7 cellular contexts compared by ENCODE assay signal in the genomic region with DNA sequence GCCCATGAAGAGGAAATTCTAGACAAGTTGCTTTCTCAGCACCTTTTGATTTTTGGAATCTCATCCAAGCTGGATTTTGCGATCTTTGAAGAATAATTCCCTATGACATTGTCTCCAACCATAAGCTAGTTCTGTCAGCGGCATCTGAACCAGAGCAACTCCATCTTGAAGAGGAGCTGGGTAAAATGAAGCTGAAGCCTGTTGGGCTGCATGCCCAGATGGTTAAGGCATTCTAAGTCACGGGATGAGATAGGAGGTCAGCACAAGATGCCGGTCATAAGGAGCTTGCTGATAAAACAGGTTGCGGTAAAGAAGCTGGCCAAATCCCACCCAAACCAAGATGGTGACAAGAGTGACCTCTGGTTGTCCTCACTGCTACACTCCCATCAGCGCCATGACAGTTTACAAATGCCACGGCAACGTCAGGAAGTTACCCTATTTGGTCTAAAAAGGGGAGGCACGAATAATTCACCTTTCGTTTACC. TPM values are rescaled to one million over a fixed set of nuclear protein-coding genes. Genes with fewer than 3 reads are reported as not detected.
DNase-seq lines count a peak whose midpoint lies in the region; ATAC-seq lines count a peak whose summit lies in the region.
"Not testable (repeated sequence)": the region's sequence is repeated elsewhere in the genome, so short reads cannot be mapped to it uniquely, and the experiment has no call there.

No MANE protein-coding gene starts in this region.

- CTCF ChIA-PET in CD8-positive, alpha-beta memory T cell (lab: Charles Lee) = interaction anchor here (1.0 to 1.4 kb wide), 2 partner anchors 50 to 88 kb away, joined by 3 to 4 read pairs; no protein-coding TSS in a partner anchor
- CTCF ChIA-PET in T-cell (lab: Charles Lee) = interaction anchor here in 1 of 2 donors (0.6 kb wide), 1 partner anchor 111 kb away, joined by 4 read pairs; no protein-coding TSS in a partner anchor
- CTCF ChIA-PET in activated CD4-positive, alpha-beta T cell treated with anti-CD3 and anti-CD28 coated beads for 36 hours (lab: Charles Lee) = not testable (repeated sequence)

- not testable (repeated sequence) for DNase-seq in CD8-positive, alpha-beta memory T cell; T-cell; activated CD4-positive, alpha-beta T cell treated with anti-CD3 and anti-CD28 coated beads for 36 hours; activated T-cell treated with anti-CD3 and anti-CD28 coated beads, Interleukin-2, amount 50 U/mL, for 72 hours; activated naive CD8-positive, alpha-beta T cell treated with anti-CD3 and anti-CD28 coated beads, Interleukin-2, amount 10 ng/mL, durations not matched to agents 7 days and 5 days; epithelial cell of prostate (ENCODE audit: low read depth, low spot score); natural killer cell treated with Interleukin-12 subunit alpha and Interleukin-12 subunit beta and Interleukin-15 and Interleukin-18, amount 100 ng/mL, for 72 hours (ENCODE audit: low spot score)

- peaks cover 63 to 85% (median 70%) of the 10 kb centered on the region in 3 donors for H3K4me1 Mint-ChIP-seq in CD8-positive, alpha-beta memory T cell
- H3K4me1 Mint-ChIP-seq in T-cell = peaks cover 71 to 82% (median 75%) of the 10 kb centered on the region in 3 donors
- H3K4me1 Mint-ChIP-seq in activated CD4-positive, alpha-beta T cell treated with anti-CD3 and anti-CD28 coated beads for 36 hours = peaks cover 50% of the 10 kb centered on the region
- H3K4me1 Mint-ChIP-seq in activated T-cell treated with anti-CD3 and anti-CD28 coated beads, Interleukin-2, amount 50 U/mL, for 72 hours (ENCODE audit: low read depth) = peaks cover 75% of the 10 kb centered on the region
- H3K4me1 Mint-ChIP-seq in activated naive CD8-positive, alpha-beta T cell treated with anti-CD3 and anti-CD28 coated beads, Interleukin-2, amount 10 ng/mL, durations not matched to agents 7 days and 5 days = peaks cover 43% of the 10 kb centered on the region
- peaks cover 41 to 72% of the 10 kb centered on the region in 2 donors for H3K4me1 Mint-ChIP-seq in natural killer cell treated with Interleukin-12 subunit alpha and Interleukin-12 subunit beta and Interleukin-15 and Interleukin-18, amount 100 ng/mL, for 72 hours (ENCODE audit: low read depth in 2 of 2)

- ATAC-seq in T-cell (replicated peaks in 1 of 4); activated CD4-positive, alpha-beta T cell treated with anti-CD3 and anti-CD28 coated beads for 36 hours; activated T-cell treated with anti-CD3 and anti-CD28 coated beads, Interleukin-2, amount 50 U/mL, for 72 hours (replicated peaks in 1 of 2); activated naive CD8-positive, alpha-beta T cell treated with anti-CD3 and anti-CD28 coated beads, Interleukin-2, amount 10 ng/mL, durations not matched to agents 7 days and 5 days (ENCODE audit: low read depth); natural killer cell treated with Interleukin-12 subunit alpha and Interleukin-12 subunit beta and Interleukin-15 and Interleukin-18, amount 100 ng/mL, for 72 hours: not testable (repeated sequence)

- peaks cover 0 to 22% (median 14%) of the 10 kb centered on the region in 3 donors for H3K36me3 Mint-ChIP-seq in CD8-positive, alpha-beta memory T cell
- H3K36me3 Mint-ChIP-seq in T-cell; activated T-cell treated with anti-CD3 and anti-CD28 coated beads, Interleukin-2, amount 50 U/mL, for 72 hours (ENCODE audit: insufficient read depth in 2 of 2); natural killer cell treated with Interleukin-12 subunit alpha and Interleukin-12 subunit beta and Interleukin-15 and Interleukin-18, amount 100 ng/mL, for 72 hours: not testable (repeated sequence)
- H3K36me3 Mint-ChIP-seq in activated CD4-positive, alpha-beta T cell treated with anti-CD3 and anti-CD28 coated beads for 36 hours (ENCODE audit: low read depth) = peaks cover 21% of the 10 kb centered on the region
- peaks cover 44% of the 10 kb centered on the region for H3K36me3 Mint-ChIP-seq in activated naive CD8-positive, alpha-beta T cell treated with anti-CD3 and anti-CD28 coated beads, Interleukin-2, amount 10 ng/mL, durations not matched to agents 7 days and 5 days

- not testable (repeated sequence) for H3K9me3 Mint-ChIP-seq in CD8-positive, alpha-beta memory T cell; T-cell; activated CD4-positive, alpha-beta T cell treated with anti-CD3 and anti-CD28 coated beads for 36 hours (ENCODE audit: low read depth); activated T-cell treated with anti-CD3 and anti-CD28 coated beads, Interleukin-2, amount 50 U/mL, for 72 hours; activated naive CD8-positive, alpha-beta T cell treated with anti-CD3 and anti-CD28 coated beads, Interleukin-2, amount 10 ng/mL, durations not matched to agents 7 days and 5 days; natural killer cell treated with Interleukin-12 subunit alpha and Interleukin-12 subunit beta and Interleukin-15 and Interleukin-18, amount 100 ng/mL, for 72 hours

- POLR2A ChIA-PET in CD8-positive, alpha-beta memory T cell (lab: Charles Lee); T-cell (lab: Charles Lee); activated CD4-positive, alpha-beta T cell treated with anti-CD3 and anti-CD28 coated beads for 36 hours (lab: Charles Lee): not testable (repeated sequence)
- POLR2A ChIA-PET in activated naive CD8-positive, alpha-beta T cell treated with anti-CD3 and anti-CD28 coated beads, Interleukin-2, amount 10 ng/mL, durations not matched to agents 7 days and 5 days (lab: Charles Lee) = interaction anchor here (0.7 kb wide), 1 partner anchor 12 kb away, joined by 3 read pairs; a partner anchor contains a TSS

- H3K4me3 ChIP-seq in CD8-positive, alpha-beta memory T cell (ENCODE audit: low read length) = not testable (repeated sequence)

- not testable (repeated sequence) for H3K36me3 ChIP-seq in CD8-positive, alpha-beta memory T cell (ENCODE audit: insufficient read depth, low read length)

- H3K4me3 Mint-ChIP-seq in CD8-positive, alpha-beta memory T cell = peak overlapping the region; percentile 14 to 95 (median 83)
- peak overlapping the region in 1 of 3 donors; percentile 84 for H3K4me3 Mint-ChIP-seq in T-cell
- H3K4me3 Mint-ChIP-seq in activated CD4-positive, alpha-beta T cell treated with anti-CD3 and anti-CD28 coated beads for 36 hours = not testable (repeated sequence)
- peak overlapping the region; percentile 82 to 93 for H3K4me3 Mint-ChIP-seq in activated T-cell treated with anti-CD3 and anti-CD28 coated beads, Interleukin-2, amount 50 U/mL, for 72 hours
- H3K4me3 Mint-ChIP-seq in activated naive CD8-positive, alpha-beta T cell treated with anti-CD3 and anti-CD28 coated beads, Interleukin-2, amount 10 ng/mL, durations not matched to agents 7 days and 5 days = peak overlapping the region; percentile 70
- peak overlapping the region; percentile 75 for H3K4me3 Mint-ChIP-seq in natural killer cell treated with Interleukin-12 subunit alpha and Interleukin-12 subunit beta and Interleukin-15 and Interleukin-18, amount 100 ng/mL, for 72 hours

- H3K27ac ChIP-seq in CD8-positive, alpha-beta memory T cell (ENCODE audit: low read depth, low read length) = not testable (repeated sequence)
- H3K27ac ChIP-seq in epithelial cell of prostate = peak overlapping the region; percentile 50

- intact Hi-C loops in activated CD4-positive, alpha-beta T cell treated with anti-CD3 and anti-CD28 coated beads for 36 hours (cut with DNase I, micrococcal nuclease) = not testable (repeated sequence)

- not testable (repeated sequence) for H3K9me3 ChIP-seq in CD8-positive, alpha-beta memory T cell (ENCODE audit: low read length)

- H3K27ac Mint-ChIP-seq in CD8-positive, alpha-beta memory T cell = peak overlapping the region; percentile 61 to 98 (median 93)
- peak overlapping the region; percentile 96 to 99 for H3K27ac Mint-ChIP-seq in T-cell
- H3K27ac Mint-ChIP-seq in activated CD4-positive, alpha-beta T cell treated with anti-CD3 and anti-CD28 coated beads for 36 hours = peak overlapping the region; percentile 77
- H3K27ac Mint-ChIP-seq in activated T-cell treated with anti-CD3 and anti-CD28 coated beads, Interleukin-2, amount 50 U/mL, for 72 hours = peak overlapping the region; percentile 99
- peak overlapping the region; percentile 61 for H3K27ac Mint-ChIP-seq in activated naive CD8-positive, alpha-beta T cell treated with anti-CD3 and anti-CD28 coated beads, Interleukin-2, amount 10 ng/mL, durations not matched to agents 7 days and 5 days
- peak overlapping the region; percentile 87 to 98 for H3K27ac Mint-ChIP-seq in natural killer cell treated with Interleukin-12 subunit alpha and Interleukin-12 subunit beta and Interleukin-15 and Interleukin-18, amount 100 ng/mL, for 72 hours

- peaks cover 26% of the 10 kb centered on the region for H3K4me1 ChIP-seq in CD8-positive, alpha-beta memory T cell (ENCODE audit: insufficient read depth, low read length)

- H3K27me3 ChIP-seq in CD8-positive, alpha-beta memory T cell (ENCODE audit: insufficient read depth, low read length, poor library complexity, severe bottlenecking) = not testable (repeated sequence)

- H3K27me3 Mint-ChIP-seq in CD8-positive, alpha-beta memory T cell; T-cell; activated CD4-positive, alpha-beta T cell treated with anti-CD3 and anti-CD28 coated beads for 36 hours; activated T-cell treated with anti-CD3 and anti-CD28 coated beads, Interleukin-2, amount 50 U/mL, for 72 hours (ENCODE audit: low read depth); activated naive CD8-positive, alpha-beta T cell treated with anti-CD3 and anti-CD28 coated beads, Interleukin-2, amount 10 ng/mL, durations not matched to agents 7 days and 5 days; natural killer cell treated with Interleukin-12 subunit alpha and Interleukin-12 subunit beta and Interleukin-15 and Interleukin-18, amount 100 ng/mL, for 72 hours: not testable (repeated sequence)

RNA-seq across cellular contexts. Expression of a gene that starts 12.0 kb away (rescaled TPM):
- total RNA-seq in CD8-positive, alpha-beta memory T cell = 10 to 100 TPM; 41.9 to 45.9 TPM
- 79.4 TPM for polyA plus RNA-seq in CD8-positive, alpha-beta memory T cell
- 10 to 100 TPM; 55.9 to 83.2 (median 63.2) TPM for total RNA-seq in T-cell
- total RNA-seq in activated CD4-positive, alpha-beta T cell treated with anti-CD3 and anti-CD28 coated beads for 36 hours = 10 to 100 TPM; 35.0 to 36.3 TPM
- 10 to 100 TPM; 80.6 to 98.5 TPM for total RNA-seq in activated T-cell treated with anti-CD3 and anti-CD28 coated beads, Interleukin-2, amount 50 U/mL, for 72 hours
- total RNA-seq in activated naive CD8-positive, alpha-beta T cell treated with anti-CD3 and anti-CD28 coated beads, Interleukin-2, amount 10 ng/mL, durations not matched to agents 7 days and 5 days = 10 to 100 TPM; 87.6 to 92.3 TPM
- 100 to 1,000 TPM; 109 to 177 TPM for total RNA-seq in natural killer cell treated with Interleukin-12 subunit alpha and Interleukin-12 subunit beta and Interleukin-15 and Interleukin-18, amount 100 ng/mL, for 72 hours
